In genomic region chrX:51893931-51894696, GRCh38 we compare ENCODE assay signal across 8 cellular contexts. TPM values are rescaled to one million over a fixed set of nuclear protein-coding genes. Genes with fewer than 3 reads are reported as not detected.
DNase-seq lines count a peak whose midpoint lies in the region; ATAC-seq, FAIRE-seq and TF ChIP-seq lines count a peak whose summit lies in the region.

No MANE protein-coding gene starts in this region.

- H3K4me1 ChIP-seq in mammary epithelial cell (ENCODE audit: insufficient read depth, low read length), result no peaks in the 10 kb centered on the region
- H3K4me1 ChIP-seq in keratinocyte (ENCODE audit: control insufficient read depth, extremely low read depth, insufficient read depth, low read length), result no peaks in the 10 kb centered on the region

- peaks cover 32% of the 10 kb centered on the region for H3K4me1 Mint-ChIP-seq in stimulated activated memory B cell treated with anti-CD40 and anti-IgM and Interleukin-4, amounts not matched to agents 10 μg/mL and 1 μg/mL and 100 μg/mL, for 72 hours

- peak overlapping the region; percentile 48 for H3K27ac ChIP-seq in mammary epithelial cell (ENCODE audit: insufficient read depth, low read depth, low read length)
- H3K27ac ChIP-seq in keratinocyte (ENCODE audit: control insufficient read depth, insufficient read depth, low read length), result peak overlapping the region; percentile 27

- H4K20me1 ChIP-seq in mammary epithelial cell (ENCODE audit: insufficient read depth, low read length) (no peaks in the 10 kb centered on the region), keratinocyte (ENCODE audit: control insufficient read depth, extremely low read depth, insufficient read depth, low read length) (no peaks in the 10 kb centered on the region)

- no peaks in the 10 kb centered on the region for H3K9me3 Mint-ChIP-seq in stimulated activated memory B cell treated with anti-CD40 and anti-IgM and Interleukin-4, amounts not matched to agents 10 μg/mL and 1 μg/mL and 100 μg/mL, for 72 hours

- H3K4me3 ChIP-seq in mammary epithelial cell (replicated peaks in 1 of 3; ENCODE audit: insufficient read depth in 1 of 3, low read depth in 2 of 3, low read length in 3 of 3), result peak overlapping the region; percentile 57 to 70 (median 60)
- peak overlapping the region; percentile 41 to 69 (median 60) for H3K4me3 ChIP-seq in keratinocyte (ENCODE audit: control insufficient read depth in 2 of 3, extremely low read depth in 1 of 3, insufficient read depth in 2 of 3, low read depth in 1 of 3, low read length in 3 of 3)

- peak overlapping the region; percentile 89 for H3K4me3 Mint-ChIP-seq in stimulated activated memory B cell treated with anti-CD40 and anti-IgM and Interleukin-4, amounts not matched to agents 10 μg/mL and 1 μg/mL and 100 μg/mL, for 72 hours

- dilution Hi-C loops in mammary epithelial cell (cut with HindIII; ENCODE audit: low sequenced_read_pairs) (no loop called here), keratinocyte (cut with MboI; ENCODE audit: extremely low pct_ligation_motif_present, low sequenced_read_pairs) (no loop called here)

- in situ Hi-C loops in mammary epithelial cell (cut with MboI; ENCODE audit: low sequenced_read_pairs in 2 of 2), result no loop called here

- no peak for FAIRE-seq in keratinocyte (lab: Jason Lieb, UNC)

- BruUV-seq in mammary epithelial cell (replicated peaks; lab: Mats Ljungman, UMichigan), result no TSS peak

- peak overlapping the region; percentile 82 for H3K27ac Mint-ChIP-seq in stimulated activated memory B cell treated with anti-CD40 and anti-IgM and Interleukin-4, amounts not matched to agents 10 μg/mL and 1 μg/mL and 100 μg/mL, for 72 hours

- intact Hi-C loops in mammary epithelial cell (cut with micrococcal nuclease), result no loop called here

- WGBS in mammary epithelial cell (ENCODE audit: low coverage, missing lambda C conversion rate), result 23% methylated on average over 8 of the region's 32 CpGs

- H2AFZ ChIP-seq in mammary epithelial cell (ENCODE audit: low read depth, low read length) (peak overlapping the region; percentile 84), keratinocyte (ENCODE audit: control insufficient read depth, low read length) (no peak overlapping the region)

- H3K9ac ChIP-seq in mammary epithelial cell (ENCODE audit: insufficient read depth, low read length) (peak overlapping the region; percentile 62), keratinocyte (ENCODE audit: control insufficient read depth, extremely low read depth, insufficient read depth, low read length) (peak overlapping the region; percentile 61)

- DNase-seq in NCI-H2081 (lab: John Stamatoyannopoulos, UW), result peak; percentile 37 to 50
- no peak for DNase-seq in NCI-H2081 treated with DMSO at 0.1 percent for 48 hours (lab: John Stamatoyannopoulos, UW)
- DNase-seq in NCI-H748 treated with DMSO at 0.1 percent for 48 hours (lab: John Stamatoyannopoulos, UW), result peak; percentile 60
- peak; percentile 10 for DNase-seq in mammary epithelial cell
- no peak for DNase-seq in keratinocyte (ENCODE audit: low read depth, low spot score)
- no peak for DNase-seq in NK-92 treated with Interleukin-12 subunit alpha and Interleukin-12 subunit beta, amount 100 ng/mL, for 24 hours (lab: John Stamatoyannopoulos, UW)
- no peak for DNase-seq in ureter (ENCODE audit: low spot score)

- TF ChIP-seq CTCF in mammary epithelial cell (conservative IDR thresholded peaks at IDR 0.05 in 1 of 2, IDR thresholded peaks at IDR 0.05 in 1 of 2; ENCODE audit: extremely low read depth in 1 of 2, insufficient read depth in 1 of 2, low read depth in 1 of 2, low read length in 2 of 2) (peak in 1 of 2 donors; percentile 2), keratinocyte (optimal IDR thresholded peaks at IDR 0.05 in 1 of 3, IDR thresholded peaks at IDR 0.05 in 1 of 3, conservative IDR thresholded peaks at IDR 0.05 in 1 of 3; ENCODE audit: extremely low read depth in 1 of 3, insufficient read depth in 2 of 3, low read length in 3 of 3) (no peak)

- no peaks in the 10 kb centered on the region for H3K9me1 ChIP-seq in keratinocyte (ENCODE audit: control insufficient read depth, extremely low read depth, insufficient read depth, low read length)

- H3K36me3 Mint-ChIP-seq in stimulated activated memory B cell treated with anti-CD40 and anti-IgM and Interleukin-4, amounts not matched to agents 10 μg/mL and 1 μg/mL and 100 μg/mL, for 72 hours, result peaks cover 16% of the 10 kb centered on the region

- H3K9me3 ChIP-seq in mammary epithelial cell (replicated peaks; ENCODE audit: insufficient read depth, low read length) (no peaks in the 10 kb centered on the region), keratinocyte (ENCODE audit: control insufficient read depth, low read depth, low read length) (peaks cover 1% of the 10 kb centered on the region)

- H3K4me2 ChIP-seq in mammary epithelial cell (ENCODE audit: insufficient read depth, low read depth, low read length), result peak overlapping the region; percentile 73
- H3K4me2 ChIP-seq in keratinocyte (ENCODE audit: control insufficient read depth, extremely low read depth, insufficient read depth, low read depth, low read length), result peak overlapping the region; percentile 57

- H3K36me3 ChIP-seq in mammary epithelial cell (ENCODE audit: insufficient read depth, low read length) (peaks cover 3% of the 10 kb centered on the region), keratinocyte (ENCODE audit: control insufficient read depth in 2 of 2, extremely low read depth in 1 of 2, insufficient read depth in 2 of 2, low read length in 2 of 2) (peaks cover 4 to 5% of the 10 kb centered on the region in 2 experiments)

- no peaks in the 10 kb centered on the region for H3K27me3 ChIP-seq in mammary epithelial cell (ENCODE audit: insufficient read depth, low read length)
- H3K27me3 ChIP-seq in keratinocyte (ENCODE audit: control insufficient read depth, extremely low read depth, insufficient read depth, low read length), result no peaks in the 10 kb centered on the region

- no peak for ATAC-seq in stimulated activated memory B cell treated with anti-CD40 and anti-IgM and Interleukin-4, amounts not matched to agents 10 μg/mL and 1 μg/mL and 100 μg/mL, for 72 hours

- H3K27me3 Mint-ChIP-seq in stimulated activated memory B cell treated with anti-CD40 and anti-IgM and Interleukin-4, amounts not matched to agents 10 μg/mL and 1 μg/mL and 100 μg/mL, for 72 hours, result no peaks in the 10 kb centered on the region

- CTCF ChIA-PET in mammary epithelial cell (lab: Charles Lee; ENCODE audit: low non-redundant PET), result no interaction called here

- H3K79me2 ChIP-seq in mammary epithelial cell (ENCODE audit: insufficient read depth, low read length), result peaks cover 17% of the 10 kb centered on the region
- no peaks in the 10 kb centered on the region for H3K79me2 ChIP-seq in keratinocyte (ENCODE audit: control insufficient read depth, insufficient read depth, low read length)

RNA-seq across cellular contexts. Expression of gene MAGED1, which starts 0.7 kb away (rescaled TPM):
- 100 to 1,000 TPM; 107 to 135 TPM for total RNA-seq in mammary epithelial cell
- polyA plus RNA-seq in mammary epithelial cell, result 80.6 TPM
- 247 TPM for polyA minus RNA-seq in mammary epithelial cell
- polyA plus RNA-seq in keratinocyte, result 49.4 to 136 TPM (median 74.8 TPM) in 3 replicates
- polyA plus RNA-seq in keratinocyte (2011; ENCODE audit: low read depth), result 19.1 TPM
- 73.1 and 80.4 TPM in 2 replicates for polyA plus RNA-seq in keratinocyte (2011; cell fraction: cytosol; rRNA removed)
- polyA plus RNA-seq in keratinocyte (2011; cell fraction: nucleus; rRNA removed), result 126 and 173 TPM in 2 replicates
- 46.0 and 109 TPM in 2 replicates for polyA plus RNA-seq in keratinocyte (2012; ENCODE audit: low replicate concordance)
- polyA minus RNA-seq in keratinocyte, result 69.3 to 149 TPM (median 73.7 TPM) in 3 replicates
- polyA minus RNA-seq in keratinocyte (2011; cell fraction: cytosol; rRNA and poly(A)+ RNA removed), result 60.0 TPM
- 57.8 and 137 TPM in 2 replicates for polyA minus RNA-seq in keratinocyte (2011; cell fraction: nucleus; rRNA and poly(A)+ RNA removed)
- 79.8 TPM for total RNA-seq in ureter

Comparison
In these comparisons a context has a peak if more than half of its experiments do, and no peak if none do; other contexts are left out.
1. DNase-seq: peak in NCI-H2081 (2 of 2), NCI-H748 treated with DMSO at 0.1 percent for 48 hours (single experiment) and mammary epithelial cell (single experiment); none in NCI-H2081 treated with DMSO at 0.1 percent for 48 hours (single experiment), keratinocyte (single experiment), NK-92 treated with Interleukin-12 subunit alpha and Interleukin-12 subunit beta, amount 100 ng/mL, for 24 hours (single experiment) and ureter (single experiment).